ENCODE assay signal across 20 cellular contexts in genomic region chr7:54782829-54783228, GRCh38. TPM values are rescaled to one million over a fixed set of nuclear protein-coding genes. Genes with fewer than 3 reads are reported as not detected.
DNase-seq lines count a peak whose midpoint lies in the region; ATAC-seq, FAIRE-seq and TF ChIP-seq lines count a peak whose summit lies in the region.
"Had no signal": no experiment of that assay in that cellular context is flagged by ENCODE, and none has a peak within 500 bp of the region (broad histone marks: within the 10 kb centered on the region; RNA-seq: fewer than 3 reads in every experiment).

No MANE protein-coding gene starts in this region.

- intact Hi-C loops in upper lobe of right lung (cut with DNase I), result no loop called here

- H2BK120ac ChIP-seq in mesendoderm (ENCODE audit: low read depth, low read length), result no peak overlapping the region

- H3K4me1 ChIP-seq in HUES48 (ENCODE audit: control insufficient read depth, insufficient read depth, low read length) (peaks cover 22% of the 10 kb centered on the region), endodermal cell (ENCODE audit: control insufficient read depth, insufficient read depth, low read length) (no peaks in the 10 kb centered on the region), mesendoderm (ENCODE audit: control insufficient read depth, low read depth, low read length) (no peaks in the 10 kb centered on the region), upper lobe of right lung (no peaks in the 10 kb centered on the region)

- H3K4me2 ChIP-seq in mesendoderm (ENCODE audit: low read length), result no peak overlapping the region

- peak; percentile 35 for ATAC-seq in upper lobe of right lung
- ATAC-seq in GM19455 (IDR thresholded peaks at IDR 0.05; ENCODE audit: unreplicated experiment), result no peak
- ATAC-seq in GM18909 (IDR thresholded peaks at IDR 0.05; ENCODE audit: poor library complexity, unreplicated experiment), result no peak

- H3K56ac ChIP-seq in mesendoderm (ENCODE audit: low read length), result no peak overlapping the region

- H3K4ac ChIP-seq in mesendoderm (ENCODE audit: low read depth, low read length), result no peak overlapping the region

- H2AK5ac ChIP-seq in mesendoderm (ENCODE audit: low read length), result no peak overlapping the region

- FAIRE-seq in RCC 7860 (lab: Jason Lieb, UNC), result no peak
- FAIRE-seq: A204.1, GM12891 had no signal

- peak overlapping the region; percentile 3; the same call in 1 of the 2 replicates for H3K9ac ChIP-seq in HUES48 (ENCODE audit: low read depth, low read length)
- no peak overlapping the region for H3K9ac ChIP-seq in endodermal cell (ENCODE audit: extremely low read depth, low read length, poor library complexity, severe bottlenecking)
- no peak overlapping the region for H3K9ac ChIP-seq in mesendoderm (ENCODE audit: low read length)

- TF ChIP-seq CTCF in endodermal cell (conservative IDR thresholded peaks at IDR 0.05) (no peak), upper lobe of right lung (IDR thresholded peaks at IDR 0.05) (no peak)

- 72 to 81% methylated on average over 5 to 8 of the region's 8 CpGs for WGBS in endodermal cell (ENCODE audit: insufficient coverage in 1 of 2, insufficient read length in 1 of 2), 2 experiments
- no CpG with 5 or more reads among the region's 8 CpGs for WGBS in mesendoderm (ENCODE audit: extremely low coverage, insufficient coverage, low lambda C conversion rate)

- no peak overlapping the region for H3K18ac ChIP-seq in mesendoderm (ENCODE audit: low read length)

- H3K4me3 ChIP-seq in HUES48 (ENCODE audit: low read depth, low read length) (no peak overlapping the region), endodermal cell (ENCODE audit: low read length) (no peak overlapping the region), mesendoderm (ENCODE audit: low read length) (no peak overlapping the region), upper lobe of right lung (no peak overlapping the region)

- H3K27me3 ChIP-seq in HUES48 (ENCODE audit: control insufficient read depth, insufficient read depth, low read length) (no peaks in the 10 kb centered on the region; the same call in 1 of the 2 replicates), endodermal cell (ENCODE audit: control insufficient read depth, insufficient read depth, low read length, poor library complexity, severe bottlenecking) (no peaks in the 10 kb centered on the region), mesendoderm (ENCODE audit: insufficient read depth, low read length, poor library complexity) (no peaks in the 10 kb centered on the region), upper lobe of right lung (no peaks in the 10 kb centered on the region)

- no peak overlapping the region for H4K5ac ChIP-seq in mesendoderm (ENCODE audit: low read length)

- no peak overlapping the region for H2BK5ac ChIP-seq in mesendoderm (ENCODE audit: low read length)

- peaks cover 5% of the 10 kb centered on the region for H3K27me3 Mint-ChIP-seq in endodermal cell (ENCODE audit: insufficient read depth)

- H3K36me3 ChIP-seq in HUES48 (ENCODE audit: control insufficient read depth, insufficient read depth, low read length) (no peaks in the 10 kb centered on the region), endodermal cell (ENCODE audit: control insufficient read depth, insufficient read depth, low read length) (no peaks in the 10 kb centered on the region), mesendoderm (ENCODE audit: control insufficient read depth, insufficient read depth, low read length) (no peaks in the 10 kb centered on the region), upper lobe of right lung (no peaks in the 10 kb centered on the region)

- H3K23ac ChIP-seq in mesendoderm (ENCODE audit: low read length), result no peak overlapping the region

- H3K27ac ChIP-seq in HUES48 (ENCODE audit: low read depth, low read length) (no peak overlapping the region), endodermal cell (ENCODE audit: low read depth, low read length) (no peak overlapping the region), mesendoderm (ENCODE audit: low read depth, low read length) (no peak overlapping the region), upper lobe of right lung (no peak overlapping the region)
- H3K27ac ChIP-seq: HL-60 had no signal

- no peak overlapping the region for H4K8ac ChIP-seq in mesendoderm (ENCODE audit: low read depth, low read length)

- H3K4me3 Mint-ChIP-seq in endodermal cell, result no peak overlapping the region
- H3K4me3 Mint-ChIP-seq: B cell; CD4-positive, alpha-beta T cell; HFFc6; IgD-negative memory B cell had no signal

- peaks cover 3% of the 10 kb centered on the region for H3K4me1 Mint-ChIP-seq in endodermal cell
- H3K4me1 Mint-ChIP-seq: B cell, IgD-negative memory B cell had no signal

- DNase-seq in endodermal cell, result peak; percentile 63
- DNase-seq in mesendoderm, result peak; percentile 40
- no peak for DNase-seq in upper lobe of right lung
- DNase-seq in RCC 7860 (ENCODE audit: low spot score), result no peak
- DNase-seq: C1 segment of cervical spinal cord; Calu3; CD4-positive, alpha-beta T cell; DMS 273 treated with DMSO at 0.1 percent for 48 hours; GOT3; HCEC 1CT; HFFc6; KG1 had no signal

- H3K79me1 ChIP-seq in mesendoderm (ENCODE audit: low read length), result no peaks in the 10 kb centered on the region

- H3K9me3 Mint-ChIP-seq in endodermal cell, result no peaks in the 10 kb centered on the region
- H3K9me3 Mint-ChIP-seq: CD4-positive, alpha-beta T cell; HFFc6; IgD-negative memory B cell had no signal

- H3K9me3 ChIP-seq in HUES48 (ENCODE audit: control insufficient read depth, insufficient read depth, low read length), result no peaks in the 10 kb centered on the region
- H3K9me3 ChIP-seq in endodermal cell (ENCODE audit: control insufficient read depth, low read length), result no peaks in the 10 kb centered on the region
- no peaks in the 10 kb centered on the region for H3K9me3 ChIP-seq in upper lobe of right lung

- no peak overlapping the region for H3K27ac Mint-ChIP-seq in endodermal cell
- H3K27ac Mint-ChIP-seq: B cell; CD4-positive, alpha-beta T cell; HFFc6; IgD-negative memory B cell had no signal

- no peaks in the 10 kb centered on the region for H3K36me3 Mint-ChIP-seq in endodermal cell (ENCODE audit: low read depth)
- H3K36me3 Mint-ChIP-seq: IgD-negative memory B cell had no signal

- H3K79me2 ChIP-seq in mesendoderm (ENCODE audit: control insufficient read depth, insufficient read depth, low read length), result no peaks in the 10 kb centered on the region

- H2BK15ac ChIP-seq in mesendoderm (replicated peaks; ENCODE audit: low read depth), result no peak overlapping the region

RNA-seq across cellular contexts. Expression of gene SEC61G, which starts 23.8 kb away (rescaled TPM):
- total RNA-seq in endodermal cell (100 to 1,000 TPM; 149 to 166 TPM), upper lobe of right lung (87.6 TPM)
- polyA plus RNA-seq in endodermal cell (2013, experiment 1 of 2), result 275 TPM
- polyA plus RNA-seq in endodermal cell (2013, experiment 2 of 2), result 238 TPM
- 305 TPM for polyA plus RNA-seq in mesendoderm (2013, experiment 1 of 2)
- 295 TPM for polyA plus RNA-seq in mesendoderm (2013, experiment 2 of 2)

Comparison
In these comparisons a context has a peak if more than half of its experiments do, and no peak if none do; other contexts are left out.
1. DNase-seq: peak in endodermal cell (single experiment) and mesendoderm (single experiment); none in upper lobe of right lung (single experiment) and RCC 7860 (single experiment).